Comparison of ENCODE assay signal across 18 cellular contexts in the genomic region with DNA sequence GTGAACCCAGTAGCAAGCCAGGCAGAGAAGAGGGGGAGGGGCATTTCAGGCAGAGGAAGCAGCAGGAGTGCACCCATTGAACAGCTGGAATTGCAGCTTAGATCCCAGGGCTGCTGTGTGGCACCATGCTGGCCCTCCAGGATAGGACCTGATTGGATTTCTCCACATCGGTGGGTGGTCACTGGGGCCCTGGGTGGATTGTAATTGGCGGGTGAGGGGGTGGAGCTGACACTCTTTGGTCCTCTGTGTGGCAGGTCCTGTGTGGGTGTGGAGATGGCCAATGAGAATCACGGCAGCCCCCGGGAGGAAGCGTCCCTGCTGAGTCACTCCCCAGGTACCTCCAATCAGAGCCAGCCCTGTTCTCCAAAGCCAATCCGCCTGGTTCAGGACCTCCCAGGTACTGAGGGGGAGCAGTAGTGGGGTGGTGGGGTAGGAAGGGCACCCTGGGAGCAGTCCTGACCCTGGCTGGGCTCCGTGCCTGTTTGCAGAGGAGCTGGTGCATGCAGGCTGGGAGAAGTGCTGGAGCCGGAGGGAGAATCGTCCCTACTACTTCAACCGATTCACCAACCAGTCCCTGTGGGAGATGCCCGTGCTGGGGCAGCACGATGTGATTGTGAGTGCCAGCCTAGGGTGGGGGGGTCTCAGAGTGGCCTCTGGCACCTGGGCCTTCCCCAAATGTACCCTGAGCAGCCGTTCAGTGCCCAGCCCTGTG. TPM values are rescaled to one million over a fixed set of nuclear protein-coding genes. Genes with fewer than 3 reads are reported as not detected.
DNase-seq lines count a peak whose midpoint lies in the region; ATAC-seq and FAIRE-seq lines count a peak whose summit lies in the region.
"Had no signal": no experiment of that assay in that cellular context is flagged by ENCODE, and none has a peak within 500 bp of the region (broad histone marks: within the 10 kb centered on the region; RNA-seq: fewer than 3 reads in every experiment).

No MANE protein-coding gene starts in this region.

- H4K91ac ChIP-seq in neuronal stem cell (ENCODE audit: low read depth, low read length, poor library complexity): no peak overlapping the region

- H3K4me2 ChIP-seq in neuronal stem cell (ENCODE audit: insufficient read depth, low read length, poor library complexity, severe bottlenecking): no peak overlapping the region

- no peak overlapping the region for H2AK5ac ChIP-seq in neuronal stem cell (ENCODE audit: low read depth, low read length)

- H3K27ac Mint-ChIP-seq in activated CD4-positive, alpha-beta memory T cell treated with anti-CD3 and anti-CD28 coated beads for 36 hours: peak overlapping the region; percentile 53
- H3K27ac Mint-ChIP-seq in activated CD4-positive, alpha-beta memory T cell treated with anti-CD3 and anti-CD28 coated beads, Interleukin-2, amount 10 ng/mL, durations not matched to agents 7 days and 5 days: no peak overlapping the region
- H3K27ac Mint-ChIP-seq in dendritic cell treated with granulocyte-macrophage colony-stimulating factor and Interleukin-4, amounts not matched to agents 40 ng/mL and 50 ng/mL, for 4 days: peak overlapping the region; percentile 3
- H3K27ac Mint-ChIP-seq: nephron; T-helper 1 cell treated with Interleukin-12 subunit alpha and Interleukin-12 subunit beta and Interleukin-4 antibody, amounts not matched to agents 30 μg/mL and 1 μg/mL, for 36 hours had no signal

- no peak overlapping the region for H3K4me3 ChIP-seq in HUES64 (ENCODE audit: low read length)
- H3K4me3 ChIP-seq in neuronal stem cell (ENCODE audit: low read length in 2 of 2): no peak overlapping the region
- H3K4me3 ChIP-seq: left lung, suprapubic skin had no signal

- no peak overlapping the region for H3K9ac ChIP-seq in HUES64 (ENCODE audit: low read depth, low read length)
- H3K9ac ChIP-seq in neuronal stem cell (ENCODE audit: low read depth, low read length, poor library complexity): no peak overlapping the region

- intact Hi-C loops in activated CD4-positive, alpha-beta memory T cell treated with anti-CD3 and anti-CD28 coated beads for 36 hours (cut with micrococcal nuclease): loop anchor here (10.0 kb wide), 1 partner anchor 426 kb away; no protein-coding TSS in a partner anchor
- intact Hi-C loops in dendritic cell treated with granulocyte-macrophage colony-stimulating factor and Interleukin-4, amounts not matched to agents 40 ng/mL and 50 ng/mL, for 4 days (cut with micrococcal nuclease): no loop called here

- no peaks in the 10 kb centered on the region for H3K9me3 Mint-ChIP-seq in activated CD4-positive, alpha-beta memory T cell treated with anti-CD3 and anti-CD28 coated beads for 36 hours
- no peaks in the 10 kb centered on the region for H3K9me3 Mint-ChIP-seq in activated CD4-positive, alpha-beta memory T cell treated with anti-CD3 and anti-CD28 coated beads, Interleukin-2, amount 10 ng/mL, durations not matched to agents 7 days and 5 days
- no peaks in the 10 kb centered on the region for H3K9me3 Mint-ChIP-seq in dendritic cell treated with granulocyte-macrophage colony-stimulating factor and Interleukin-4, amounts not matched to agents 40 ng/mL and 50 ng/mL, for 4 days
- H3K9me3 Mint-ChIP-seq: nephron; T-helper 1 cell treated with Interleukin-12 subunit alpha and Interleukin-12 subunit beta and Interleukin-4 antibody, amounts not matched to agents 30 μg/mL and 1 μg/mL, for 36 hours had no signal

- H3K23ac ChIP-seq in neuronal stem cell (ENCODE audit: low read depth, low read length, poor library complexity): no peak overlapping the region

- no peaks in the 10 kb centered on the region for H3K27me3 Mint-ChIP-seq in activated CD4-positive, alpha-beta memory T cell treated with anti-CD3 and anti-CD28 coated beads for 36 hours
- no peaks in the 10 kb centered on the region for H3K27me3 Mint-ChIP-seq in activated CD4-positive, alpha-beta memory T cell treated with anti-CD3 and anti-CD28 coated beads, Interleukin-2, amount 10 ng/mL, durations not matched to agents 7 days and 5 days
- no peaks in the 10 kb centered on the region for H3K27me3 Mint-ChIP-seq in dendritic cell treated with granulocyte-macrophage colony-stimulating factor and Interleukin-4, amounts not matched to agents 40 ng/mL and 50 ng/mL, for 4 days

- no peak overlapping the region for H4K8ac ChIP-seq in neuronal stem cell (ENCODE audit: low read depth, low read length)

- peak overlapping the region; percentile 41 for H3K18ac ChIP-seq in neuronal stem cell (ENCODE audit: low read length)

- CTCF ChIA-PET in activated CD4-positive, alpha-beta memory T cell treated with anti-CD3 and anti-CD28 coated beads for 36 hours (lab: Charles Lee): interaction anchor here (1.6 to 9.2 kb wide), 2 partner anchors 24 to 32 kb away, joined by 4 to 67 read pairs; a partner anchor contains a TSS
- CTCF ChIA-PET in activated CD4-positive, alpha-beta memory T cell treated with anti-CD3 and anti-CD28 coated beads, Interleukin-2, amount 10 ng/mL, durations not matched to agents 7 days and 5 days (lab: Charles Lee): interaction anchor here (1.0 to 2.7 kb wide), 2 partner anchors 115 to 140 kb away, joined by 3 to 14 read pairs; no protein-coding TSS in a partner anchor

- DNase-seq in activated CD4-positive, alpha-beta memory T cell treated with anti-CD3 and anti-CD28 coated beads for 36 hours: no peak
- no peak for DNase-seq in activated CD4-positive, alpha-beta memory T cell treated with anti-CD3 and anti-CD28 coated beads, Interleukin-2, amount 10 ng/mL, durations not matched to agents 7 days and 5 days
- no peak for DNase-seq in neuronal stem cell (ENCODE audit: low spot score)
- DNase-seq in NCI-H526 treated with DMSO at 0.1 percent for 48 hours (lab: John Stamatoyannopoulos, UW): no peak
- DNase-seq in urothelium cell line (ENCODE audit: low spot score): no peak
- DNase-seq: ACHN; cortex of kidney; MV-4-11; RPMI8226; stimulated activated CD4-positive, alpha-beta T cell treated with anti-CD3 and anti-CD28 coated beads, Interleukin-15, amount 100 ng/mL, for 24 hours had no signal

- H3K9me3 ChIP-seq in HUES64 (ENCODE audit: insufficient read depth, low read depth, low read length) (no peaks in the 10 kb centered on the region), neuronal stem cell (replicated peaks in 1 of 2; ENCODE audit: control insufficient read depth in 2 of 2, insufficient read depth in 1 of 2, low read depth in 1 of 2, low read length in 2 of 2) (no peaks in the 10 kb centered on the region)
- H3K9me3 ChIP-seq: left lung, suprapubic skin had no signal

- no peaks in the 10 kb centered on the region for H3K27me3 ChIP-seq in HUES64 (ENCODE audit: insufficient read depth, low read length)
- H3K27me3 ChIP-seq in neuronal stem cell (ENCODE audit: control insufficient read depth in 3 of 3, insufficient read depth in 3 of 3, low read depth in 1 of 3, low read length in 3 of 3): no peaks in the 10 kb centered on the region
- H3K27me3 ChIP-seq: left lung, suprapubic skin had no signal

- H3K14ac ChIP-seq in neuronal stem cell (ENCODE audit: low read length): no peak overlapping the region

- H3K36me3 ChIP-seq in HUES64 (ENCODE audit: insufficient read depth, low read length): peaks cover 57% of the 10 kb centered on the region
- H3K36me3 ChIP-seq in neuronal stem cell (replicated peaks in 1 of 2; ENCODE audit: control insufficient read depth in 2 of 2, insufficient read depth in 2 of 2, low read length in 2 of 2): peaks cover 49 to 68% of the 10 kb centered on the region in 2 donors

- peaks cover 3% of the 10 kb centered on the region for H3K79me1 ChIP-seq in neuronal stem cell (ENCODE audit: low read depth, low read length)

- H3K4me1 Mint-ChIP-seq in activated CD4-positive, alpha-beta memory T cell treated with anti-CD3 and anti-CD28 coated beads for 36 hours (ENCODE audit: low read depth): peaks cover 29% of the 10 kb centered on the region
- H3K4me1 Mint-ChIP-seq in activated CD4-positive, alpha-beta memory T cell treated with anti-CD3 and anti-CD28 coated beads, Interleukin-2, amount 10 ng/mL, durations not matched to agents 7 days and 5 days: peaks cover 31% of the 10 kb centered on the region
- peaks cover 23% of the 10 kb centered on the region for H3K4me1 Mint-ChIP-seq in dendritic cell treated with granulocyte-macrophage colony-stimulating factor and Interleukin-4, amounts not matched to agents 40 ng/mL and 50 ng/mL, for 4 days (ENCODE audit: low read depth)

- H3K27ac ChIP-seq in HUES64 (ENCODE audit: low read depth, low read length): peak overlapping the region; percentile 74
- no peak overlapping the region for H3K27ac ChIP-seq in neuronal stem cell (replicated peaks; ENCODE audit: low read length)
- H3K27ac ChIP-seq: left lung, suprapubic skin had no signal

- no peak for FAIRE-seq in urothelium cell line (lab: Jason Lieb, UNC)
- FAIRE-seq: G401.6 had no signal

- ATAC-seq in GM18520 (IDR thresholded peaks at IDR 0.05; ENCODE audit: unreplicated experiment): no peak
- ATAC-seq: left lung had no signal

- H3K4me1 ChIP-seq in HUES64 (ENCODE audit: insufficient read depth, low read length): peaks cover 19% of the 10 kb centered on the region
- peaks cover 4 to 10% of the 10 kb centered on the region in 2 donors for H3K4me1 ChIP-seq in neuronal stem cell (ENCODE audit: control insufficient read depth in 2 of 2, insufficient read depth in 1 of 2, low read depth in 1 of 2, low read length in 2 of 2)

- no peak overlapping the region for H2BK15ac ChIP-seq in neuronal stem cell (ENCODE audit: low read length)

- POLR2A ChIA-PET in activated CD4-positive, alpha-beta memory T cell treated with anti-CD3 and anti-CD28 coated beads for 36 hours (lab: Charles Lee): no interaction called here
- POLR2A ChIA-PET in activated CD4-positive, alpha-beta memory T cell treated with anti-CD3 and anti-CD28 coated beads, Interleukin-2, amount 10 ng/mL, durations not matched to agents 7 days and 5 days (lab: Charles Lee): interaction anchor here (1.1 to 8.4 kb wide), 8 partner anchors 8 to 147 kb away, joined by 3 to 138 read pairs (median 8); a partner anchor contains a TSS

- no peak overlapping the region for H2BK5ac ChIP-seq in neuronal stem cell (ENCODE audit: low read length)

- no peak overlapping the region for H2AFZ ChIP-seq in neuronal stem cell (ENCODE audit: low read length)

- no peak overlapping the region for H2BK120ac ChIP-seq in neuronal stem cell (ENCODE audit: low read depth, low read length)

- 82% methylated on average over 13 of the region's 13 CpGs for WGBS in HUES64
- WGBS in neuronal stem cell (ENCODE audit: extremely low coverage in 2 of 2, insufficient read length in 2 of 2, insufficient replicate concordance in 1 of 2), 2 donors: no CpG with 5 or more reads among the region's 13 CpGs

- no peak overlapping the region for H3K4ac ChIP-seq in neuronal stem cell (ENCODE audit: low read length)

- H2BK12ac ChIP-seq in neuronal stem cell (ENCODE audit: low read length): no peak overlapping the region

- H3K36me3 Mint-ChIP-seq in activated CD4-positive, alpha-beta memory T cell treated with anti-CD3 and anti-CD28 coated beads for 36 hours: peaks cover 35% of the 10 kb centered on the region
- peaks cover 45% of the 10 kb centered on the region for H3K36me3 Mint-ChIP-seq in activated CD4-positive, alpha-beta memory T cell treated with anti-CD3 and anti-CD28 coated beads, Interleukin-2, amount 10 ng/mL, durations not matched to agents 7 days and 5 days (ENCODE audit: low read depth)
- peaks cover 82% of the 10 kb centered on the region for H3K36me3 Mint-ChIP-seq in dendritic cell treated with granulocyte-macrophage colony-stimulating factor and Interleukin-4, amounts not matched to agents 40 ng/mL and 50 ng/mL, for 4 days (ENCODE audit: low read depth)

- H3K4me3 Mint-ChIP-seq in activated CD4-positive, alpha-beta memory T cell treated with anti-CD3 and anti-CD28 coated beads for 36 hours: no peak overlapping the region
- no peak overlapping the region for H3K4me3 Mint-ChIP-seq in activated CD4-positive, alpha-beta memory T cell treated with anti-CD3 and anti-CD28 coated beads, Interleukin-2, amount 10 ng/mL, durations not matched to agents 7 days and 5 days
- no peak overlapping the region for H3K4me3 Mint-ChIP-seq in dendritic cell treated with granulocyte-macrophage colony-stimulating factor and Interleukin-4, amounts not matched to agents 40 ng/mL and 50 ng/mL, for 4 days
- H3K4me3 Mint-ChIP-seq: T-helper 1 cell treated with Interleukin-12 subunit alpha and Interleukin-12 subunit beta and Interleukin-4 antibody, amounts not matched to agents 30 μg/mL and 1 μg/mL, for 36 hours had no signal

RNA-seq across cellular contexts. Expression of a gene that starts 4.4 kb away (rescaled TPM):
- 10 to 100 TPM; 29.9 to 33.0 TPM for total RNA-seq in activated CD4-positive, alpha-beta memory T cell treated with anti-CD3 and anti-CD28 coated beads for 36 hours
- total RNA-seq in activated CD4-positive, alpha-beta memory T cell treated with anti-CD3 and anti-CD28 coated beads, Interleukin-2, amount 10 ng/mL, durations not matched to agents 7 days and 5 days: 10 to 100 TPM; 44.2 to 45.7 TPM
- polyA plus RNA-seq in HUES64 (2013, experiment 1 of 2): 22.1 TPM
- 25.8 TPM for polyA plus RNA-seq in HUES64 (2013, experiment 2 of 2)
- polyA plus RNA-seq in neuronal stem cell (2013, experiment 1 of 2): 39.1 TPM
- 39.1 TPM for polyA plus RNA-seq in neuronal stem cell (2013, experiment 2 of 2)

RNA-seq across cellular contexts. Expression of a gene that starts 26.9 kb away (rescaled TPM):
- 1 to 10 TPM; 9.4 to 9.5 TPM for total RNA-seq in activated CD4-positive, alpha-beta memory T cell treated with anti-CD3 and anti-CD28 coated beads for 36 hours
- 1 to 10 TPM; 2.8 to 3.1 TPM for total RNA-seq in activated CD4-positive, alpha-beta memory T cell treated with anti-CD3 and anti-CD28 coated beads, Interleukin-2, amount 10 ng/mL, durations not matched to agents 7 days and 5 days
- 86.4 TPM for polyA plus RNA-seq in HUES64 (2013, experiment 1 of 2)
- 97.3 TPM for polyA plus RNA-seq in HUES64 (2013, experiment 2 of 2)
- 35.9 TPM for polyA plus RNA-seq in neuronal stem cell (2013, experiment 1 of 2)
- 35.5 TPM for polyA plus RNA-seq in neuronal stem cell (2013, experiment 2 of 2)

RNA-seq across cellular contexts. Expression of a gene that starts 33.1 kb away (rescaled TPM):
- total RNA-seq in activated CD4-positive, alpha-beta memory T cell treated with anti-CD3 and anti-CD28 coated beads for 36 hours: 10 to 100 TPM; 24.1 to 26.0 TPM
- 10 to 100 TPM; 35.7 to 36.7 TPM for total RNA-seq in activated CD4-positive, alpha-beta memory T cell treated with anti-CD3 and anti-CD28 coated beads, Interleukin-2, amount 10 ng/mL, durations not matched to agents 7 days and 5 days
- polyA plus RNA-seq in HUES64 (2013, experiment 1 of 2): 10.5 TPM
- 9.1 TPM for polyA plus RNA-seq in HUES64 (2013, experiment 2 of 2)
- polyA plus RNA-seq in neuronal stem cell (2013, experiment 1 of 2): 7.3 TPM
- 7.1 TPM for polyA plus RNA-seq in neuronal stem cell (2013, experiment 2 of 2)

RNA-seq across cellular contexts. Expression of a gene that starts 47.7 kb away (rescaled TPM):
- total RNA-seq in activated CD4-positive, alpha-beta memory T cell treated with anti-CD3 and anti-CD28 coated beads for 36 hours: 10 to 100 TPM; 49.8 to 54.8 TPM
- total RNA-seq in activated CD4-positive, alpha-beta memory T cell treated with anti-CD3 and anti-CD28 coated beads, Interleukin-2, amount 10 ng/mL, durations not matched to agents 7 days and 5 days: 10 to 100 TPM; 64.3 to 64.6 TPM
- 40.1 TPM for polyA plus RNA-seq in HUES64 (2013, experiment 1 of 2)
- 34.3 TPM for polyA plus RNA-seq in HUES64 (2013, experiment 2 of 2)
- 15.3 TPM for polyA plus RNA-seq in neuronal stem cell (2013, experiment 1 of 2)
- polyA plus RNA-seq in neuronal stem cell (2013, experiment 2 of 2): 15.1 TPM

RNA-seq across cellular contexts. Expression of a gene that starts 47.9 kb away (rescaled TPM):
- 1 to 10 TPM; 2.3 to 2.5 TPM for total RNA-seq in activated CD4-positive, alpha-beta memory T cell treated with anti-CD3 and anti-CD28 coated beads for 36 hours
- 1 to 10 TPM; 1.0 to 1.6 TPM for total RNA-seq in activated CD4-positive, alpha-beta memory T cell treated with anti-CD3 and anti-CD28 coated beads, Interleukin-2, amount 10 ng/mL, durations not matched to agents 7 days and 5 days
- 2.5 TPM for polyA plus RNA-seq in HUES64 (2013, experiment 1 of 2)
- polyA plus RNA-seq in HUES64 (2013, experiment 2 of 2): 2.2 TPM
- polyA plus RNA-seq in neuronal stem cell (2013, experiment 1 of 2): 0.75 TPM
- 0.62 TPM for polyA plus RNA-seq in neuronal stem cell (2013, experiment 2 of 2)
